In genomic region chr4:121801715-121802075, GRCh38 we compare ENCODE assay signal across 8 cellular contexts. TPM values are rescaled to one million over a fixed set of nuclear protein-coding genes. Genes with fewer than 3 reads are reported as not detected.
DNase-seq lines count a peak whose midpoint lies in the region; ATAC-seq and TF ChIP-seq lines count a peak whose summit lies in the region.

No MANE protein-coding gene starts in this region.

- H3K9me3 ChIP-seq in lower lobe of right lung (no peaks in the 10 kb centered on the region), tibial nerve (no peaks in the 10 kb centered on the region)

- WGBS in tibial nerve, 2 donors: 17 to 18% methylated on average over 4 of the region's 4 CpGs

- TF ChIP-seq CTCF in astrocyte of the cerebellum (IDR thresholded peaks at IDR 0.05; ENCODE audit: low read depth, low read length, missing control alignments): no peak
- no peak for TF ChIP-seq CTCF in lower lobe of right lung (IDR thresholded peaks at IDR 0.05)
- TF ChIP-seq CTCF in tibial nerve (IDR thresholded peaks at IDR 0.05): no peak

- ATAC-seq in lower lobe of right lung: no peak
- no peak for ATAC-seq in HG03442 (IDR thresholded peaks at IDR 0.05; ENCODE audit: unreplicated experiment)

- TF ChIP-seq EP300 in tibial nerve (IDR thresholded peaks at IDR 0.05): no peak

- intact Hi-C loops in activated naive CD4-positive, alpha-beta T cell treated with anti-CD3 and anti-CD28 coated beads for 36 hours (cut with micrococcal nuclease): loop anchor here (1.0 to 10.0 kb wide), 6 partner anchors 22 to 1596 kb away; partner anchors contain the start of genes ANXA5, BBS7, BLTP1 and CCNA2
- intact Hi-C loops in lower lobe of right lung (cut with DNase I): no loop called here

- H3K27ac Mint-ChIP-seq in activated naive CD4-positive, alpha-beta T cell treated with anti-CD3 and anti-CD28 coated beads for 36 hours: peak overlapping the region; percentile 98

- CTCF ChIA-PET in activated naive CD4-positive, alpha-beta T cell treated with anti-CD3 and anti-CD28 coated beads for 36 hours (lab: Charles Lee): interaction anchor here (0.6 to 0.7 kb wide), 2 partner anchors 14 to 16 kb away, joined by 3 read pairs; no protein-coding TSS in a partner anchor

- no peaks in the 10 kb centered on the region for H3K27me3 ChIP-seq in lower lobe of right lung (ENCODE audit: low read depth)
- H3K27me3 ChIP-seq in tibial nerve: no peaks in the 10 kb centered on the region

- H3K4me3 ChIP-seq in astrocyte of the cerebellum (ENCODE audit: low read depth, low read length) (peak overlapping the region; percentile 96), lower lobe of right lung (peak overlapping the region; percentile 82), tibial nerve (peak overlapping the region; percentile 66 to 86 (median 81))

- H3K9me3 Mint-ChIP-seq in activated naive CD4-positive, alpha-beta T cell treated with anti-CD3 and anti-CD28 coated beads for 36 hours: no peaks in the 10 kb centered on the region

- peak overlapping the region; percentile 89 for H3K4me3 Mint-ChIP-seq in activated naive CD4-positive, alpha-beta T cell treated with anti-CD3 and anti-CD28 coated beads for 36 hours

- peaks cover 28% of the 10 kb centered on the region for H3K36me3 Mint-ChIP-seq in activated naive CD4-positive, alpha-beta T cell treated with anti-CD3 and anti-CD28 coated beads for 36 hours (ENCODE audit: low read depth)

- in situ Hi-C loops in astrocyte of the cerebellum (cut with HindIII; ENCODE audit: low sequenced_read_pairs): no loop called here

- H3K4me1 ChIP-seq in lower lobe of right lung (peaks cover 18% of the 10 kb centered on the region), tibial nerve (peaks cover 0 to 51% (median 10%) of the 10 kb centered on the region in 4 donors)

- H3K4me1 Mint-ChIP-seq in activated naive CD4-positive, alpha-beta T cell treated with anti-CD3 and anti-CD28 coated beads for 36 hours (ENCODE audit: low read depth): peaks cover 46% of the 10 kb centered on the region

- no peak for DNase-seq in activated naive CD4-positive, alpha-beta T cell treated with anti-CD3 and anti-CD28 coated beads for 36 hours
- DNase-seq in activated naive CD4-positive, alpha-beta T cell treated with anti-CD3 and anti-CD28 coated beads, Interleukin-2, amount 50 U/mL, for 16 hours: no peak
- DNase-seq in astrocyte of the cerebellum (ENCODE audit: low read depth) (no peak), lower lobe of right lung (no peak), tibial nerve (ENCODE audit: low spot score in 2 of 2) (no peak), NCI-H526 (lab: John Stamatoyannopoulos, UW) (no peak)
- no peak for DNase-seq in NK-92 treated with Interleukin-12 subunit alpha and Interleukin-12 subunit beta, amount 100 ng/mL, for 24 hours (lab: John Stamatoyannopoulos, UW)

- H3K36me3 ChIP-seq in lower lobe of right lung (peaks cover 42% of the 10 kb centered on the region), tibial nerve (peaks cover 0 to 42% (median 4%) of the 10 kb centered on the region in 3 donors)

- no peaks in the 10 kb centered on the region for H3K27me3 Mint-ChIP-seq in activated naive CD4-positive, alpha-beta T cell treated with anti-CD3 and anti-CD28 coated beads for 36 hours (ENCODE audit: low read depth)

- TF ChIP-seq POLR2A in tibial nerve (IDR thresholded peaks at IDR 0.05): no peak

- H3K27ac ChIP-seq in lower lobe of right lung (peak overlapping the region; percentile 90), tibial nerve (peak overlapping the region; percentile 85 to 98 (median 92))

RNA-seq across cellular contexts. Expression of gene EXOSC9, which starts 0.6 kb away (rescaled TPM):
- 10 to 100 TPM; 57.7 to 58.7 TPM for total RNA-seq in activated naive CD4-positive, alpha-beta T cell treated with anti-CD3 and anti-CD28 coated beads for 36 hours
- total RNA-seq in lower lobe of right lung: 15.6 TPM
- 10 to 100 TPM; 20.1 to 32.7 (median 26.6) TPM for total RNA-seq in tibial nerve

RNA-seq across cellular contexts. Expression of gene CCNA2, which starts 22.0 kb away (rescaled TPM):
- 100 to 1,000 TPM; 133 to 138 TPM for total RNA-seq in activated naive CD4-positive, alpha-beta T cell treated with anti-CD3 and anti-CD28 coated beads for 36 hours
- total RNA-seq in lower lobe of right lung (2.2 TPM), tibial nerve (1 to 10 TPM; 1.2 to 5.2 (median 3.4) TPM)

RNA-seq across cellular contexts. Expression of gene SMIM43, which starts 36.7 kb away (rescaled TPM):
- total RNA-seq in activated naive CD4-positive, alpha-beta T cell treated with anti-CD3 and anti-CD28 coated beads for 36 hours: not detected
- total RNA-seq in lower lobe of right lung (0.18 TPM), tibial nerve (1 to 10 TPM; 2.2 to 5.7 (median 4.6) TPM)

Comparison
In these comparisons a context has a peak if more than half of its experiments do, and no peak if none do; other contexts are left out.
1. RNA of gene CCNA2, which starts 22.0 kb away (total RNA-seq): 133 to 138 TPM in activated naive CD4-positive, alpha-beta T cell treated with anti-CD3 and anti-CD28 coated beads for 36 hours; 1.2 to 5.2 TPM in tibial nerve and 2.2 TPM in lower lobe of right lung (single experiment); every median in the first group is over 10 times any median in the second.
2. Peak in every context shown above with its lines, with median percentiles within 50 percentile points of each other: H3K4me3 ChIP-seq.